34 cellular contexts compared by ENCODE assay signal in genomic region chr7:40907286-40907685, GRCh38.
"Had no signal": no experiment of that assay in that cellular context is flagged by ENCODE, and none has a peak within 500 bp of the region (broad histone marks: within the 10 kb centered on the region; RNA-seq: fewer than 3 reads in every experiment).

No MANE protein-coding gene starts in this region.

- H3K4me3 Mint-ChIP-seq: activated B cell treated with CpG ODN at 0.5 μM for 24 hours; activated CD4-positive, alpha-beta memory T cell treated with anti-CD3 and anti-CD28 coated beads, Interleukin-2, amount 10 ng/mL, durations not matched to agents 7 days and 5 days; activated CD4-positive, alpha-beta T cell treated with anti-CD3 and anti-CD28 coated beads, Interleukin-2, amount 10 ng/mL, durations not matched to agents 24 days and 14 days; activated CD8-positive, alpha-beta memory T cell treated with anti-CD3 and anti-CD28 coated beads, Interleukin-2, amount 10 ng/mL, durations not matched to agents 7 days and 5 days; activated CD8-positive, alpha-beta T cell treated with anti-CD3 and anti-CD28 coated beads, Interleukin-2, amount 10 ng/mL, durations not matched to agents 7 days and 5 days; activated naive CD4-positive, alpha-beta T cell treated with anti-CD3 and anti-CD28 coated beads for 36 hours; activated naive CD8-positive, alpha-beta T cell treated with anti-CD3 and anti-CD28 coated beads for 36 hours; activated T-cell treated with anti-CD3 and anti-CD28 coated beads, Interleukin-2, amount 50 U/mL, for 24 hours; central memory CD8-positive, alpha-beta T cell; T-helper 1 cell treated with Interleukin-12 subunit alpha and Interleukin-12 subunit beta and Interleukin-4 antibody, amounts not matched to agents 30 μg/mL and 1 μg/mL, for 36 hours; T-helper 2 cell treated with Interferon-gamma antibody and Interleukin-4, amounts not matched to agents 5 μg/mL and 100 μg/mL, for 36 hours had no signal

- H3K9me3 Mint-ChIP-seq: activated B cell treated with CpG ODN at 0.5 μM for 24 hours; activated naive CD8-positive, alpha-beta T cell treated with anti-CD3 and anti-CD28 coated beads for 36 hours; activated T-cell treated with anti-CD3 and anti-CD28 coated beads, Interleukin-2, amount 50 U/mL, for 24 hours had no signal

- H3K4me3 ChIP-seq: adrenal gland, body of pancreas, cardiac muscle cell had no signal

- ATAC-seq: activated CD8-positive, alpha-beta memory T cell treated with anti-CD3 and anti-CD28 coated beads, Interleukin-2, amount 10 ng/mL, durations not matched to agents 7 days and 5 days; activated CD8-positive, alpha-beta T cell treated with anti-CD3 and anti-CD28 coated beads, Interleukin-2, amount 10 ng/mL, durations not matched to agents 7 days and 5 days; activated naive CD4-positive, alpha-beta T cell treated with anti-CD3 and anti-CD28 coated beads, Interleukin-2, amount 50 U/mL, for 72 hours; body of pancreas had no signal

- H3K27me3 Mint-ChIP-seq: activated B cell treated with CpG ODN at 0.5 μM for 24 hours; activated CD4-positive, alpha-beta memory T cell treated with anti-CD3 and anti-CD28 coated beads, Interleukin-2, amount 10 ng/mL, durations not matched to agents 7 days and 5 days; activated CD4-positive, alpha-beta T cell treated with anti-CD3 and anti-CD28 coated beads, Interleukin-2, amount 10 ng/mL, durations not matched to agents 24 days and 14 days; activated CD8-positive, alpha-beta memory T cell treated with anti-CD3 and anti-CD28 coated beads, Interleukin-2, amount 10 ng/mL, durations not matched to agents 7 days and 5 days; activated naive CD8-positive, alpha-beta T cell treated with anti-CD3 and anti-CD28 coated beads for 36 hours; activated T-cell treated with anti-CD3 and anti-CD28 coated beads, Interleukin-2, amount 50 U/mL, for 24 hours; central memory CD8-positive, alpha-beta T cell had no signal

- H3K27ac Mint-ChIP-seq: activated B cell treated with CpG ODN at 0.5 μM for 24 hours; activated CD4-positive, alpha-beta memory T cell treated with anti-CD3 and anti-CD28 coated beads, Interleukin-2, amount 10 ng/mL, durations not matched to agents 7 days and 5 days; activated CD4-positive, alpha-beta T cell treated with anti-CD3 and anti-CD28 coated beads, Interleukin-2, amount 10 ng/mL, durations not matched to agents 24 days and 14 days; activated CD8-positive, alpha-beta memory T cell treated with anti-CD3 and anti-CD28 coated beads, Interleukin-2, amount 10 ng/mL, durations not matched to agents 7 days and 5 days; activated CD8-positive, alpha-beta T cell treated with anti-CD3 and anti-CD28 coated beads, Interleukin-2, amount 10 ng/mL, durations not matched to agents 7 days and 5 days; activated naive CD4-positive, alpha-beta T cell treated with anti-CD3 and anti-CD28 coated beads for 36 hours; activated naive CD4-positive, alpha-beta T cell treated with anti-CD3 and anti-CD28 coated beads, Interleukin-2, amount 50 U/mL, for 72 hours; activated naive CD8-positive, alpha-beta T cell treated with anti-CD3 and anti-CD28 coated beads for 36 hours; activated T-cell treated with anti-CD3 and anti-CD28 coated beads, Interleukin-2, amount 50 U/mL, for 24 hours; activated T-helper 2 cell treated with anti-CD3 and anti-CD28 coated beads, Interferon-gamma antibody, Interleukin-2, Interleukin-4, amounts not matched to agents 10 μg/mL and 5 μg/mL and 100 μg/mL, durations not matched to agents 14 hours and 24 hours and 36 hours; T-helper 1 cell treated with Interleukin-12 subunit alpha and Interleukin-12 subunit beta and Interleukin-4 antibody, amounts not matched to agents 30 μg/mL and 1 μg/mL, for 36 hours; T-helper 2 cell treated with Interferon-gamma antibody and Interleukin-4, amounts not matched to agents 5 μg/mL and 100 μg/mL, for 36 hours had no signal

- H3K9me3 ChIP-seq: adrenal gland had no signal

- H3K27me3 ChIP-seq: adrenal gland, body of pancreas, brain microvascular endothelial cell, cardiac muscle cell had no signal

- H3K4me1 Mint-ChIP-seq: activated B cell treated with CpG ODN at 0.5 μM for 24 hours; activated CD4-positive, alpha-beta memory T cell treated with anti-CD3 and anti-CD28 coated beads, Interleukin-2, amount 10 ng/mL, durations not matched to agents 7 days and 5 days; activated CD4-positive, alpha-beta T cell treated with anti-CD3 and anti-CD28 coated beads, Interleukin-2, amount 10 ng/mL, durations not matched to agents 24 days and 14 days; activated CD8-positive, alpha-beta memory T cell treated with anti-CD3 and anti-CD28 coated beads, Interleukin-2, amount 10 ng/mL, durations not matched to agents 7 days and 5 days; activated naive CD8-positive, alpha-beta T cell treated with anti-CD3 and anti-CD28 coated beads for 36 hours; central memory CD8-positive, alpha-beta T cell had no signal

- H3K4me1 ChIP-seq: body of pancreas had no signal

- H3K36me3 Mint-ChIP-seq: activated CD8-positive, alpha-beta memory T cell treated with anti-CD3 and anti-CD28 coated beads, Interleukin-2, amount 10 ng/mL, durations not matched to agents 7 days and 5 days; activated naive CD4-positive, alpha-beta T cell treated with anti-CD3 and anti-CD28 coated beads, Interleukin-2, amount 50 U/mL, for 72 hours; activated naive CD8-positive, alpha-beta T cell treated with anti-CD3 and anti-CD28 coated beads for 36 hours had no signal

- H3K36me3 ChIP-seq: adrenal gland, brain microvascular endothelial cell, cardiac muscle cell had no signal

- H3K27ac ChIP-seq: adrenal gland, body of pancreas, brain microvascular endothelial cell, cardiac muscle cell, VCaP had no signal

- DNase-seq: activated B cell treated with CpG ODN at 0.5 μM for 24 hours; activated CD4-positive, alpha-beta memory T cell treated with anti-CD3 and anti-CD28 coated beads, Interleukin-2, amount 10 ng/mL, durations not matched to agents 7 days and 5 days; activated CD4-positive, alpha-beta T cell treated with anti-CD3 and anti-CD28 coated beads for 4 hours; activated CD4-positive, alpha-beta T cell treated with anti-CD3 and anti-CD28 coated beads, Interleukin-2, amount 10 ng/mL, durations not matched to agents 24 days and 14 days; activated CD4-positive, alpha-beta T cell treated with anti-CD3 and anti-CD28 coated beads, Interleukin-2, amount 50 U/mL, for 48 hours; activated CD4-positive, CD25-positive, alpha-beta regulatory T cell treated with anti-CD3 and anti-CD28 coated beads, Interleukin-2, amount 50 U/mL, for 72 hours; activated CD8-positive, alpha-beta memory T cell treated with anti-CD3 and anti-CD28 coated beads for 24 hours; activated CD8-positive, alpha-beta memory T cell treated with anti-CD3 and anti-CD28 coated beads, Interleukin-2, amount 10 ng/mL, durations not matched to agents 7 days and 5 days; activated CD8-positive, alpha-beta memory T cell treated with anti-CD3 and anti-CD28 coated beads, Interleukin-2, amount 50 U/mL, for 48 hours; activated CD8-positive, alpha-beta T cell treated with anti-CD3 and anti-CD28 coated beads, Interleukin-2, amount 10 ng/mL, durations not matched to agents 7 days and 5 days; activated effector memory CD4-positive, alpha-beta T cell treated with Interleukin-2 at 50 U/mL for 16 hours; activated gamma-delta T cell; activated naive CD4-positive, alpha-beta T cell treated with anti-CD3 and anti-CD28 coated beads for 36 hours; activated naive CD4-positive, alpha-beta T cell treated with anti-CD3 and anti-CD28 coated beads, Interleukin-2, amount 50 U/mL, for 16 hours; activated naive CD8-positive, alpha-beta T cell treated with anti-CD3 and anti-CD28 coated beads for 36 hours; activated T-cell treated with anti-CD3 and anti-CD28 coated beads, Interleukin-2, amount 50 U/mL, for 24 hours; activated T-cell treated with anti-CD3 and anti-CD28 coated beads, Interleukin-2, amount 50 U/mL, for 48 hours; adrenal gland; amniotic stem cell; aorta; body of pancreas; brain microvascular endothelial cell; caudate nucleus; cerebellar nuclear complex; T-helper 1 cell; T-helper 2 cell; T-helper 9 cell had no signal
